8 cellular contexts compared by ENCODE assay signal in genomic region chr3:183699238-183699947, GRCh38. TPM values are rescaled to one million over a fixed set of nuclear protein-coding genes. Genes with fewer than 3 reads are reported as not detected.
A peak's percentile ranks its signal among the peaks of the same experiment; 100 is the strongest.
DNase-seq lines count a peak whose midpoint lies in the region; TF ChIP-seq lines count a peak whose summit lies in the region.

No MANE protein-coding gene starts in this region.

- TF ChIP-seq CTCF in GM13977 (IDR thresholded peaks at IDR 0.05; ENCODE audit: extremely low read depth, insufficient read depth, missing control alignments) = no peak
- TF ChIP-seq CTCF in esophagus squamous epithelium (IDR thresholded peaks at IDR 0.05) = no peak

- H3K27ac ChIP-seq in SJCRH30 = no peak overlapping the region
- H3K27ac ChIP-seq in esophagus squamous epithelium = peak overlapping the region; percentile 90 to 97 (median 96)

- intact Hi-C loops in esophagus squamous epithelium (cut with DNase I) = no loop called here

- peak overlapping the region; percentile 99 for H3K4me3 ChIP-seq in SJCRH30
- peak overlapping the region in 3 of 4 donors; percentile 82 to 100 (median 98) for H3K4me3 ChIP-seq in esophagus squamous epithelium

- peaks cover 4% of the 10 kb centered on the region; the same call in 1 of the 2 replicates for H3K4me1 ChIP-seq in SJCRH30
- H3K4me1 ChIP-seq in esophagus squamous epithelium = peaks cover 0 to 41% (median 6%) of the 10 kb centered on the region in 3 donors

- 49 to 57% methylated on average over 13 of the region's 13 CpGs for WGBS in esophagus squamous epithelium, 2 donors

- H3K9me3 ChIP-seq in SJCRH30 (replicated peaks) = no peaks in the 10 kb centered on the region
- H3K9me3 ChIP-seq in esophagus squamous epithelium = no peaks in the 10 kb centered on the region

- H3K36me3 ChIP-seq in SJCRH30 = peaks cover 13% of the 10 kb centered on the region
- H3K36me3 ChIP-seq in esophagus squamous epithelium = no peaks in the 10 kb centered on the region

- no peaks in the 10 kb centered on the region for H3K27me3 ChIP-seq in SJCRH30
- H3K27me3 ChIP-seq in esophagus squamous epithelium = no peaks in the 10 kb centered on the region

- peak; percentile 32 for DNase-seq in GM13977 (ENCODE audit: low spot score)
- DNase-seq in SJCRH30 = no peak
- DNase-seq in esophagus squamous epithelium (lab: John Stamatoyannopoulos, UW) = no peak
- peak; percentile 27 for DNase-seq in retina
- DNase-seq in amniotic stem cell (lab: John Stamatoyannopoulos, UW) = no peak
- DNase-seq in DMS53 treated with DMSO at 0.1 percent for 48 hours (lab: John Stamatoyannopoulos, UW; ENCODE audit: unreplicated experiment) = no peak
- no peak for DNase-seq in NCI-H187 (lab: John Stamatoyannopoulos, UW)
- no peak for DNase-seq in NCI-H1105 treated with DMSO at 0.1 percent for 48 hours (lab: John Stamatoyannopoulos, UW)

- TF ChIP-seq POLR2A in esophagus squamous epithelium (IDR thresholded peaks at IDR 0.05) = no peak

- in situ Hi-C loops in GM13977 (cut with MboI; ENCODE audit: low pct_unique_long_range_greater_than_20kb, low sequenced_read_pairs, unreplicated experiment) = no loop called here

RNA-seq across cellular contexts. Expression of gene YEATS2, which starts 1.8 kb away (rescaled TPM):
- total RNA-seq in SJCRH30 (2014; rRNA removed; shearing (Covaris generic)) = 38.1 and 38.3 TPM in 2 replicates
- total RNA-seq in esophagus squamous epithelium = 10 to 100 TPM; 10.1 to 23.7 (median 15.5) TPM

Comparison
In these comparisons a context has a peak if more than half of its experiments do, and no peak if none do; other contexts are left out.
1. DNase-seq: peak in GM13977 (single experiment) and retina (single experiment); none in SJCRH30 (0 of 2), esophagus squamous epithelium (single experiment), amniotic stem cell (single experiment), DMS53 treated with DMSO at 0.1 percent for 48 hours (single experiment), NCI-H187 (0 of 2) and NCI-H1105 treated with DMSO at 0.1 percent for 48 hours (single experiment).